In the genomic region with DNA sequence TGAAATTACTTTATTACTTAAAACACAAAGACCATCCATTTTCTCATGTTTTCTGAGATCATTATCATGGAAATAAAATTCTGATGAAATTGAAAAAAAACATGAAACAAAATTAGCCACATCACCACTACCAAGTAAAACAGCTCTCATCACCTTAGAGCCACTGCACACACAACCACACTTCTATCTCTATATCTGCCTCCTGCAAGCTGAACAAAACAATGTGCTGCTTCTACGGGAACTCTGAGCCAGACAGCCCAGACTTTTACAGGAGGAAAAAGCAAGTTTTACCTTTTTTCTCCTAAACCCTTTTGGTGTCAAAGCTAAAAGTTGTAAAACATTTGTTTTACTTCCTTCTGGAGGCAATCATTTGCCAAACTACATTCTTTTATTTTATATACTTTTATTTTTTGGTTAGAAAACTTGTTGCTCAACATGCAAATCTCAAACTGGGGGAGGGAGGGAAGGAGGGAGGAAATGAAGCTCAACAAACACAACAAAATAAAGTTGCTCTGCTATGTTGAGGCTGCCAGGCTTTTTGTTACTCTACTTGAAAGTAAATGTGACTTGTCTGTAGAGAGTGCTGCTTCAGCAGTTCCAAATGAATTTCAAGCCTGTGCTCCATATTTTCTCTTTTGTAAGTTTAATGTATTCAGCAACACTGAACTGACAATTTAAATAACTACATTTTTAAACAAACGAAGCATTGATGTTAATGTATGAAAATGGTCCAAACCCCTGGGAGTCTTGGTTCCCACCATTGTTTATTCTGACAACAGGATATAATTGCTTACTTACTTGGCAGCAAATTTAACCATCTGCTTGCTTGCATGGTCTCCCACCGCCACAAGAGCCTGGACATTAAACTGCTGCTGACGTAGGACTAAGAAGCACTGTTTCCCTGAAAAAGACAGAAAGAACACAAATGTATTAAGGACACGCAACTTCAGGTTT, we compare ENCODE assay signal across 7 cellular contexts.
A peak's percentile ranks its signal among the peaks of the same experiment; 100 is the strongest.
DNase-seq lines count a peak whose midpoint lies in the region; FAIRE-seq and TF ChIP-seq lines count a peak whose summit lies in the region.

No MANE protein-coding gene starts in this region.

- H3K27me3 ChIP-seq in parathyroid adenoma (ENCODE audit: control insufficient read depth, insufficient read depth, low read length): no peaks in the 10 kb centered on the region

- peak; percentile 76 for FAIRE-seq in GM19239 (lab: Jason Lieb, UNC)

- no peak overlapping the region for H2AFZ ChIP-seq in parathyroid adenoma

- peak overlapping the region; percentile 7 for H3K4me2 ChIP-seq in parathyroid adenoma (ENCODE audit: low read length)

- no peak overlapping the region for H3K4me3 ChIP-seq in parathyroid adenoma (ENCODE audit: low read depth, low read length)

- H3K79me2 ChIP-seq in parathyroid adenoma: peaks cover 20% of the 10 kb centered on the region

- no peaks in the 10 kb centered on the region for H3K4me1 ChIP-seq in parathyroid adenoma

- DNase-seq in GM19239 (ENCODE audit: insufficient read length, low spot score): no peak
- DNase-seq in NCI-H446 treated with DMSO at 0.1 percent for 48 hours (lab: John Stamatoyannopoulos, UW): peak; percentile 89
- DNase-seq in cerebellar cortex (ENCODE audit: low spot score): peak; percentile 84
- DNase-seq in superior temporal gyrus (ENCODE audit: extremely low spot score): no peak
- DNase-seq in NCI-H774 (lab: John Stamatoyannopoulos, UW): no peak
- DNase-seq in hepatic stellate cell (ENCODE audit: low spot score): no peak

- H3K36me3 ChIP-seq in parathyroid adenoma (ENCODE audit: control insufficient read depth, insufficient read depth, low read length): no peaks in the 10 kb centered on the region

- H3K9ac ChIP-seq in parathyroid adenoma: no peak overlapping the region

- TF ChIP-seq CTCF in parathyroid adenoma (IDR thresholded peaks at IDR 0.05): no peak

- no peak overlapping the region for H3K27ac ChIP-seq in parathyroid adenoma

- no peaks in the 10 kb centered on the region for H3K9me3 ChIP-seq in parathyroid adenoma (ENCODE audit: control insufficient read depth, low read length)

Comparison
In these comparisons a context has a peak if more than half of its experiments do, and no peak if none do; other contexts are left out.
1. DNase-seq: peak in NCI-H446 treated with DMSO at 0.1 percent for 48 hours (single experiment) and cerebellar cortex (single experiment); none in GM19239 (single experiment), superior temporal gyrus (single experiment), NCI-H774 (single experiment) and hepatic stellate cell (single experiment).